ENCODE assay signal across 26 cellular contexts in the genomic region with DNA sequence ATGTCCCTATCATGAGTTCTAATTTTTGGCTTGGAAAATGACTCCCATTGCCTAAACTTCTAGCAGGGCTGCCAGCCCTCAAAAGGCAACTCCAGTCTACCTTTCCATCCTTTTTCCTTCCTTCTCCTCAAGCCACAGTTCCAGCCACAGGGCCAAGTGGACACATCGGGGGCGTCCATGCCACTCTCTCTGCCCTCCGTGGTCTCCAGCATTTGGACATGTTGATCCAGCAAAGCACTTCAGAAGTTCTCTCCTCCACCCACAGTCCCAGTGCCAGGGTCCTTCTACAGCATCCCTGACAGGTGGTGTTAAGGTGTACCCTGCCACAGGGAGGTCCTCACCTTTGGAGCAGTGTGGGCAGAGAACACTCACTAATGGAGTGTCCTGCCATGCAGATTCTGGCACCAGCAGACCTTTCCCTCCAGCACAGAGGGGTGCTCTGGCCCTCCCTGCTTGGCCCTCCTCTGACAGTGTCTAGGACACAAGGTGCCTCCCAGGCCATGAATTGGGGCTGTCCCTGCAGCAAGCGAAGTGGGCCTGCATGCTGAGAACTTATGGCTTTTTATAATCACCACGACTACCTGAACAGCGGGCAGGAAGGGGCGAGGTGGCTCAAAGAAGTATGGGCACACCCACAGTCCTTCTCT. TPM values are rescaled to one million over a fixed set of nuclear protein-coding genes. Genes with fewer than 3 reads are reported as not detected.
"Had no signal": no experiment of that assay in that cellular context is flagged by ENCODE, and none has a peak within 500 bp of the region (broad histone marks: within the 10 kb centered on the region; RNA-seq: fewer than 3 reads in every experiment).

No MANE protein-coding gene starts in this region.

- H3K27me3 ChIP-seq: testis had no signal

- H3K4me3 Mint-ChIP-seq: dendritic cell treated with granulocyte-macrophage colony-stimulating factor and Interleukin-4, amounts not matched to agents 40 ng/mL and 50 ng/mL, for 4 days; endodermal cell; natural killer cell treated with Interleukin-12 subunit alpha and Interleukin-12 subunit beta and Interleukin-15 and Interleukin-18, amount 100 ng/mL, for 72 hours; stimulated activated naive B cell treated with anti-CD40 and anti-IgM and Interleukin-4, amounts not matched to agents 10 μg/mL and 1 μg/mL and 100 μg/mL, for 72 hours; stimulated activated naive CD8-positive, alpha-beta T cell treated with anti-CD3 and anti-CD28 coated beads, Interleukin-15, amount 100 ng/mL, for 72 hours had no signal

- H3K4me3 ChIP-seq: psoas muscle, testis had no signal

- ATAC-seq: natural killer cell treated with Interleukin-12 subunit alpha and Interleukin-12 subunit beta and Interleukin-15 and Interleukin-18, amount 100 ng/mL, for 72 hours; psoas muscle; sciatic nerve; stimulated activated naive B cell treated with anti-CD40 and anti-IgM and Interleukin-4, amounts not matched to agents 10 μg/mL and 1 μg/mL and 100 μg/mL, for 72 hours; stimulated activated naive CD8-positive, alpha-beta T cell treated with anti-CD3 and anti-CD28 coated beads, Interleukin-15, amount 100 ng/mL, for 72 hours had no signal

- DNase-seq: effector CD4-positive, alpha-beta T cell; endodermal cell; erythroblast; foreskin melanocyte; hippocampal formation; occipital lobe; psoas muscle; retina; stimulated activated CD4-positive, alpha-beta T cell treated with anti-CD3 and anti-CD28 coated beads, Interleukin-2, amount 100 ng/mL, for 24 hours; stimulated activated CD4-positive, alpha-beta T cell treated with anti-CD3 and anti-CD28 coated beads, Interleukin-4, amount 100 ng/mL, for 4 hours; stimulated activated naive B cell treated with anti-CD40 and anti-IgM and Interleukin-4, amounts not matched to agents 10 μg/mL and 1 μg/mL and 100 μg/mL, for 72 hours; stimulated activated naive CD8-positive, alpha-beta T cell treated with anti-CD3 and anti-CD28 coated beads, Interleukin-15, amount 100 ng/mL, for 72 hours; testis; trophoblast cell had no signal

- H3K4me1 Mint-ChIP-seq: endodermal cell; stimulated activated naive B cell treated with anti-CD40 and anti-IgM and Interleukin-4, amounts not matched to agents 10 μg/mL and 1 μg/mL and 100 μg/mL, for 72 hours; stimulated activated naive CD8-positive, alpha-beta T cell treated with anti-CD3 and anti-CD28 coated beads, Interleukin-15, amount 100 ng/mL, for 72 hours had no signal

- H3K9me3 ChIP-seq: psoas muscle, testis had no signal

- H3K36me3 Mint-ChIP-seq: natural killer cell treated with Interleukin-12 subunit alpha and Interleukin-12 subunit beta and Interleukin-15 and Interleukin-18, amount 100 ng/mL, for 72 hours; stimulated activated naive B cell treated with anti-CD40 and anti-IgM and Interleukin-4, amounts not matched to agents 10 μg/mL and 1 μg/mL and 100 μg/mL, for 72 hours had no signal

- H3K9ac ChIP-seq: parathyroid adenoma had no signal

- H3K9me3 Mint-ChIP-seq: dendritic cell treated with granulocyte-macrophage colony-stimulating factor and Interleukin-4, amounts not matched to agents 40 ng/mL and 50 ng/mL, for 4 days; endodermal cell; natural killer cell treated with Interleukin-12 subunit alpha and Interleukin-12 subunit beta and Interleukin-15 and Interleukin-18, amount 100 ng/mL, for 72 hours; stimulated activated naive B cell treated with anti-CD40 and anti-IgM and Interleukin-4, amounts not matched to agents 10 μg/mL and 1 μg/mL and 100 μg/mL, for 72 hours; stimulated activated naive CD8-positive, alpha-beta T cell treated with anti-CD3 and anti-CD28 coated beads, Interleukin-15, amount 100 ng/mL, for 72 hours had no signal

- H3K27ac Mint-ChIP-seq: dendritic cell treated with granulocyte-macrophage colony-stimulating factor and Interleukin-4, amounts not matched to agents 40 ng/mL and 50 ng/mL, for 4 days; endodermal cell; natural killer cell treated with Interleukin-12 subunit alpha and Interleukin-12 subunit beta and Interleukin-15 and Interleukin-18, amount 100 ng/mL, for 72 hours; stimulated activated naive B cell treated with anti-CD40 and anti-IgM and Interleukin-4, amounts not matched to agents 10 μg/mL and 1 μg/mL and 100 μg/mL, for 72 hours had no signal

- H3K27ac ChIP-seq: parathyroid adenoma, psoas muscle, testis had no signal

- H3K4me1 ChIP-seq: parathyroid adenoma, psoas muscle, testis had no signal

RNA-seq across cellular contexts. Expression of gene FABP1, which starts 1.6 kb away (rescaled TPM):
- total RNA-seq: endodermal cell; endothelial cell of umbilical vein; kidney epithelial cell; lung microvascular endothelial cell; mononuclear cell; myocyte; natural killer cell treated with Interleukin-12 subunit alpha and Interleukin-12 subunit beta and Interleukin-15 and Interleukin-18, amount 100 ng/mL, for 72 hours; occipital lobe; sciatic nerve; skeletal muscle tissue; subcutaneous adipose tissue; urinary bladder had no signal

RNA-seq across cellular contexts. Expression of gene THNSL2, which starts 40.7 kb away (rescaled TPM):
- total RNA-seq: lung microvascular endothelial cell had no signal
